ENCODE assay signal across 1 cellular context in genomic region chr20:25309395-25310267, GRCh38.
TF ChIP-seq lines count a peak whose summit lies in the region.

No MANE protein-coding gene starts in this region.

TF ChIP-seq in HepG2, 621 proteins besides CTCF, POLR2A, EP300 and RAD21 (continued from another document and continues in another):
- TF ChIP-seq ZBED4 (CRISPR knock-in tag; IDR thresholded peaks at IDR 0.05; ENCODE audit: borderline replicate concordance) (no peak), SYNCRIP (IDR thresholded peaks at IDR 0.05; ENCODE audit: insufficient read depth, low read depth, low read length) (no peak), GTF3A (CRISPR knock-in tag; conservative IDR thresholded peaks at IDR 0.05) (0 out of 2 replicates have a peak, but pooled peaks have one; percentile 57), ZNF512 (CRISPR knock-in tag; IDR thresholded peaks at IDR 0.05) (no peak), NR2F6 (IDR thresholded peaks at IDR 0.05) (peak; percentile 89), NR2F6 (CRISPR knock-in tag; IDR thresholded peaks at IDR 0.05) (peak; percentile 92), ZNF34 (CRISPR knock-in tag; IDR thresholded peaks at IDR 0.05; ENCODE audit: borderline replicate concordance) (no peak), PTBP1 (IDR thresholded peaks at IDR 0.05; ENCODE audit: low read depth, low read length, poor library complexity, severe bottlenecking) (peak; percentile 32), REL (CRISPR knock-in tag; conservative IDR thresholded peaks at IDR 0.05) (no peak; the same call in 1 of the 2 replicates), ZNF737 (CRISPR knock-in tag; IDR thresholded peaks at IDR 0.05; ENCODE audit: borderline replicate concordance) (no peak), ZNF619 (CRISPR knock-in tag; IDR thresholded peaks at IDR 0.05) (no peak), FOXP1 (IDR thresholded peaks at IDR 0.05) (no peak), FOXP1 (CRISPR knock-in tag; IDR thresholded peaks at IDR 0.05) (peak; percentile 1; the same call in 1 of the 2 replicates), MED13 (CRISPR knock-in tag; IDR thresholded peaks at IDR 0.05) (no peak), SOX13 (IDR thresholded peaks at IDR 0.05) (no peak), SOX13 (CRISPR knock-in tag; conservative IDR thresholded peaks at IDR 0.05 in 1 of 2, IDR thresholded peaks at IDR 0.05 in 1 of 2) (0 out of 4 replicates have a peak, but pooled peaks of 1 of the 2 experiments have one; percentile 35), ZNF224 (CRISPR knock-in tag; IDR thresholded peaks at IDR 0.05) (0 out of 2 replicates have a peak, but pooled peaks have one; percentile 47), FOSL2 (CRISPR knock-in tag; IDR thresholded peaks at IDR 0.05) (peak; percentile 96), ZFP37 (CRISPR knock-in tag; IDR thresholded peaks at IDR 0.05; ENCODE audit: borderline replicate concordance) (no peak), ZNF143 (CRISPR knock-in tag; IDR thresholded peaks at IDR 0.05) (no peak; the same call in 1 of the 2 replicates), ELF1 (CRISPR knock-in tag; IDR thresholded peaks at IDR 0.05) (no peak), MYNN (CRISPR knock-in tag; IDR thresholded peaks at IDR 0.05; ENCODE audit: low read depth) (no peak), ZNF296 (CRISPR knock-in tag; conservative IDR thresholded peaks at IDR 0.05) (no peak), BCL6 (CRISPR knock-in tag; IDR thresholded peaks at IDR 0.05) (peak; percentile 5; the same call in 1 of the 2 replicates), MXI1 (IDR thresholded peaks at IDR 0.05; ENCODE audit: borderline replicate concordance, low read depth, low read length) (no peak; the same call in 2 of the 3 replicates), ZKSCAN8 (CRISPR knock-in tag; IDR thresholded peaks at IDR 0.05; ENCODE audit: borderline replicate concordance) (no peak), KLF9 (CRISPR knock-in tag; IDR thresholded peaks at IDR 0.05; ENCODE audit: low read depth) (no peak), PATZ1 (CRISPR knock-in tag; IDR thresholded peaks at IDR 0.05) (peak; percentile 87), ZNF777 (CRISPR knock-in tag; IDR thresholded peaks at IDR 0.05) (no peak)
- TF ChIP-seq, protein P1, sequence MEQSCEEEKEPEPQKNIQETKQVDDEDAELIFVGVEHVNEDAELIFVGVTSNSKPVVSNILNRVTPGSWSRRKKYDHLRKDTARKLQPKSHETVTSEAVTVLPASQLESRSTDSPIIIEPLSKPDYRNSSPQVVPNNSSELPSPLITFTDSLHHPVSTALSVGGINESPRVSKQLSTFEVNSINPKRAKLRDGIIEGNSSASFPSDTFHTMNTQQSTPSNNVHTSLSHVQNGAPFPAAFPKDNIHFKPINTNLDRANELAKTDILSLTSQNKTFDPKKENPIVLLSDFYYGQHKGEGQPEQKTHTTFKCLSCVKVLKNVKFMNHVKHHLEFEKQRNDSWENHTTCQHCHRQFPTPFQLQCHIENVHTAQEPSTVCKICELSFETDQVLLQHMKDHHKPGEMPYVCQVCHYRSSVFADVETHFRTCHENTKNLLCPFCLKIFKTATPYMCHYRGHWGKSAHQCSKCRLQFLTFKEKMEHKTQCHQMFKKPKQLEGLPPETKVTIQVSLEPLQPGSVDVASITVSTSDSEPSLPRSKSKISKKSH (CRISPR knock-in tag; IDR thresholded peaks at IDR 0.05; ENCODE audit: borderline replicate concordance): no peak; the same call in none of the 2 replicates
- TF ChIP-seq, protein P2, sequence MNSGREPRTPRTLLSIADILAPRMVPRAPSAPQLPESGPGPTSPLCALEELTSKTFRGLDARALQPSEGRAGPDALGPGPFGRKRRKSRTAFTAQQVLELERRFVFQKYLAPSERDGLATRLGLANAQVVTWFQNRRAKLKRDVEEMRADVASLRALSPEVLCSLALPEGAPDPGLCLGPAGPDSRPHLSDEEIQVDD (CRISPR knock-in tag; IDR thresholded peaks at IDR 0.05; ENCODE audit: borderline replicate concordance): no peak
- TF ChIP-seq, protein P3, sequence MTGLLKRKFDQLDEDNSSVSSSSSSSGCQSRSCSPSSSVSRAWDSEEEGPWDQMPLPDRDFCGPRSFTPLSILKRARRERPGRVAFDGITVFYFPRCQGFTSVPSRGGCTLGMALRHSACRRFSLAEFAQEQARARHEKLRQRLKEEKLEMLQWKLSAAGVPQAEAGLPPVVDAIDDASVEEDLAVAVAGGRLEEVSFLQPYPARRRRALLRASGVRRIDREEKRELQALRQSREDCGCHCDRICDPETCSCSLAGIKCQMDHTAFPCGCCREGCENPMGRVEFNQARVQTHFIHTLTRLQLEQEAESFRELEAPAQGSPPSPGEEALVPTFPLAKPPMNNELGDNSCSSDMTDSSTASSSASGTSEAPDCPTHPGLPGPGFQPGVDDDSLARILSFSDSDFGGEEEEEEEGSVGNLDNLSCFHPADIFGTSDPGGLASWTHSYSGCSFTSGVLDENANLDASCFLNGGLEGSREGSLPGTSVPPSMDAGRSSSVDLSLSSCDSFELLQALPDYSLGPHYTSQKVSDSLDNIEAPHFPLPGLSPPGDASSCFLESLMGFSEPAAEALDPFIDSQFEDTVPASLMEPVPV (CRISPR knock-in tag; IDR thresholded peaks at IDR 0.05): peak; percentile 80; the same call in 1 of the 2 replicates
- TF ChIP-seq, protein P4, sequence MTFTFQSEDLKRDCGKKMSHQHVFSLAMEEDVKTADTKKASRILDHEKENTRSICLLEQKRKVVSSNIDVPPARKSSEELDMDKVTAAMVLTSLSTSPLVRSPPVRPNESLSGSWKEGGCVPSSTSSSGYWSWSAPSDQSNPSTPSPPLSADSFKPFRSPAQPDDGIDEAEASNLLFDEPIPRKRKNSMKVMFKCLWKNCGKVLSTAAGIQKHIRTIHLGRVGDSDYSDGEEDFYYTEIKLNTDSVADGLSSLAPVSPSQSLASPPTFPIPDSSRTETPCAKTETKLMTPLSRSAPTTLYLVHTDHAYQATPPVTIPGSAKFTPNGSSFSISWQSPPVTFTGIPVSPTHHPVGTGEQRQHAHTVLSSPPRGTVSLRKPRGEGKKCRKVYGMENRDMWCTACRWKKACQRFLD (CRISPR knock-in tag; IDR thresholded peaks at IDR 0.05; ENCODE audit: borderline replicate concordance): 0 out of 2 replicates have a peak, but pooled peaks have one; percentile 57
- TF ChIP-seq, protein P5, sequence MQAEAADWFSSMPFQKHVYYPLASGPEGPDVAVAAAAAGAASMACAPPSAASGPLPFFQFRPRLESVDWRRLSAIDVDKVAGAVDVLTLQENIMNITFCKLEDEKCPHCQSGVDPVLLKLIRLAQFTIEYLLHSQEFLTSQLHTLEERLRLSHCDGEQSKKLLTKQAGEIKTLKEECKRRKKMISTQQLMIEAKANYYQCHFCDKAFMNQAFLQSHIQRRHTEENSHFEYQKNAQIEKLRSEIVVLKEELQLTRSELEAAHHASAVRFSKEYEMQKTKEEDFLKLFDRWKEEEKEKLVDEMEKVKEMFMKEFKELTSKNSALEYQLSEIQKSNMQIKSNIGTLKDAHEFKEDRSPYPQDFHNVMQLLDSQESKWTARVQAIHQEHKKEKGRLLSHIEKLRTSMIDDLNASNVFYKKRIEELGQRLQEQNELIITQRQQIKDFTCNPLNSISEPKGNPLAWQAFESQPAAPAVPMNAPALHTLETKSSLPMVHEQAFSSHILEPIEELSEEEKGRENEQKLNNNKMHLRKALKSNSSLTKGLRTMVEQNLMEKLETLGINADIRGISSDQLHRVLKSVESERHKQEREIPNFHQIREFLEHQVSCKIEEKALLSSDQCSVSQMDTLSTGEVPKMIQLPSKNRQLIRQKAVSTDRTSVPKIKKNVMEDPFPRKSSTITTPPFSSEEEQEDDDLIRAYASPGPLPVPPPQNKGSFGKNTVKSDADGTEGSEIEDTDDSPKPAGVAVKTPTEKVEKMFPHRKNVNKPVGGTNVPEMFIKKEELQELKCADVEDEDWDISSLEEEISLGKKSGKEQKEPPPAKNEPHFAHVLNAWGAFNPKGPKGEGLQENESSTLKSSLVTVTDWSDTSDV (CRISPR knock-in tag; IDR thresholded peaks at IDR 0.05): 0 out of 2 replicates have a peak, but pooled peaks have one; percentile 22
- TF ChIP-seq, protein P6, sequence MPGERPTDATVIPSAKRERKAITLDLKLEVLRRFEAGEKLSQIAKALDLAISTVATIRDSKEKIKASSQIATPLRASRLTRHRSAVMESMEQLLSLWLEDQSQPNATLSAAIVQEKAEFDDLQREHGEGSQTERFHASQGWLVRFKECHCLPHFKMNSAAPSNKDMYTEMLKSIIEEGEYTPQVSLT (CRISPR knock-in tag; IDR thresholded peaks at IDR 0.05; ENCODE audit: borderline replicate concordance, low read depth): no peak
- TF ChIP-seq, protein P7, sequence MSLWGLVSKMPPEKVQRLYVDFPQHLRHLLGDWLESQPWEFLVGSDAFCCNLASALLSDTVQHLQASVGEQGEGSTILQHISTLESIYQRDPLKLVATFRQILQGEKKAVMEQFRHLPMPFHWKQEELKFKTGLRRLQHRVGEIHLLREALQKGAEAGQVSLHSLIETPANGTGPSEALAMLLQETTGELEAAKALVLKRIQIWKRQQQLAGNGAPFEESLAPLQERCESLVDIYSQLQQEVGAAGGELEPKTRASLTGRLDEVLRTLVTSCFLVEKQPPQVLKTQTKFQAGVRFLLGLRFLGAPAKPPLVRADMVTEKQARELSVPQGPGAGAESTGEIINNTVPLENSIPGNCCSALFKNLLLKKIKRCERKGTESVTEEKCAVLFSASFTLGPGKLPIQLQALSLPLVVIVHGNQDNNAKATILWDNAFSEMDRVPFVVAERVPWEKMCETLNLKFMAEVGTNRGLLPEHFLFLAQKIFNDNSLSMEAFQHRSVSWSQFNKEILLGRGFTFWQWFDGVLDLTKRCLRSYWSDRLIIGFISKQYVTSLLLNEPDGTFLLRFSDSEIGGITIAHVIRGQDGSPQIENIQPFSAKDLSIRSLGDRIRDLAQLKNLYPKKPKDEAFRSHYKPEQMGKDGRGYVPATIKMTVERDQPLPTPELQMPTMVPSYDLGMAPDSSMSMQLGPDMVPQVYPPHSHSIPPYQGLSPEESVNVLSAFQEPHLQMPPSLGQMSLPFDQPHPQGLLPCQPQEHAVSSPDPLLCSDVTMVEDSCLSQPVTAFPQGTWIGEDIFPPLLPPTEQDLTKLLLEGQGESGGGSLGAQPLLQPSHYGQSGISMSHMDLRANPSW (CRISPR knock-in tag; IDR thresholded peaks at IDR 0.05; ENCODE audit: borderline replicate concordance): no peak
- TF ChIP-seq, protein P8, sequence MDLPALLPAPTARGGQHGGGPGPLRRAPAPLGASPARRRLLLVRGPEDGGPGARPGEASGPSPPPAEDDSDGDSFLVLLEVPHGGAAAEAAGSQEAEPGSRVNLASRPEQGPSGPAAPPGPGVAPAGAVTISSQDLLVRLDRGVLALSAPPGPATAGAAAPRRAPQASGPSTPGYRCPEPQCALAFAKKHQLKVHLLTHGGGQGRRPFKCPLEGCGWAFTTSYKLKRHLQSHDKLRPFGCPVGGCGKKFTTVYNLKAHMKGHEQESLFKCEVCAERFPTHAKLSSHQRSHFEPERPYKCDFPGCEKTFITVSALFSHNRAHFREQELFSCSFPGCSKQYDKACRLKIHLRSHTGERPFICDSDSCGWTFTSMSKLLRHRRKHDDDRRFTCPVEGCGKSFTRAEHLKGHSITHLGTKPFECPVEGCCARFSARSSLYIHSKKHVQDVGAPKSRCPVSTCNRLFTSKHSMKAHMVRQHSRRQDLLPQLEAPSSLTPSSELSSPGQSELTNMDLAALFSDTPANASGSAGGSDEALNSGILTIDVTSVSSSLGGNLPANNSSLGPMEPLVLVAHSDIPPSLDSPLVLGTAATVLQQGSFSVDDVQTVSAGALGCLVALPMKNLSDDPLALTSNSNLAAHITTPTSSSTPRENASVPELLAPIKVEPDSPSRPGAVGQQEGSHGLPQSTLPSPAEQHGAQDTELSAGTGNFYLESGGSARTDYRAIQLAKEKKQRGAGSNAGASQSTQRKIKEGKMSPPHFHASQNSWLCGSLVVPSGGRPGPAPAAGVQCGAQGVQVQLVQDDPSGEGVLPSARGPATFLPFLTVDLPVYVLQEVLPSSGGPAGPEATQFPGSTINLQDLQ (CRISPR knock-in tag; IDR thresholded peaks at IDR 0.05): no peak
